Comparison of ENCODE assay signal across 24 cellular contexts in genomic region chr3:111285691-111286090, GRCh38.
A peak's percentile ranks its signal among the peaks of the same experiment; 100 is the strongest.
DNase-seq lines count a peak whose midpoint lies in the region; ATAC-seq and TF ChIP-seq lines count a peak whose summit lies in the region.
"Had no signal": no experiment of that assay in that cellular context is flagged by ENCODE, and none has a peak within 500 bp of the region (broad histone marks: within the 10 kb centered on the region; RNA-seq: fewer than 3 reads in every experiment).

No MANE protein-coding gene starts in this region.

- no peaks in the 10 kb centered on the region for H3K36me3 ChIP-seq in tibial artery
- H3K36me3 ChIP-seq: cardiac muscle cell, spleen had no signal

- peak; percentile 1 for DNase-seq in NCI-H1092 treated with DMSO at 0.1 percent for 48 hours (lab: John Stamatoyannopoulos, UW)
- DNase-seq in NCI-H1092 (lab: John Stamatoyannopoulos, UW) = no peak
- DNase-seq in NCI-H1694 (lab: John Stamatoyannopoulos, UW) = peak; percentile 95
- peak; percentile 56 for DNase-seq in NCI-H748 (lab: John Stamatoyannopoulos, UW; ENCODE audit: unreplicated experiment)
- DNase-seq in myocyte (ENCODE audit: low read depth) = peak; percentile 80
- no peak for DNase-seq in HuH-7.5 (ENCODE audit: low spot score)
- no peak for DNase-seq in tibial artery
- DNase-seq: activated naive CD4-positive, alpha-beta T cell treated with Interleukin-2 at 50 U/mL for 16 hours; activated T-cell treated with anti-CD3 and anti-CD28 coated beads, Interleukin-2, amount 50 U/mL, for 24 hours; CD4-positive, alpha-beta memory T cell; cortex of kidney; DMS79; HCEC 1CT; kidney glomerular epithelial cell; naive B cell; spleen; stimulated activated CD4-positive, alpha-beta T cell treated with anti-CD3 and anti-CD28 coated beads, Interleukin-4, amount 100 ng/mL, for 24 hours; stimulated activated naive CD8-positive, alpha-beta T cell treated with anti-CD3 and anti-CD28 coated beads, Interleukin-15, Interleukin-2, amounts not matched to agents 100 U/mL and 50 U/mL, for 24 hours had no signal

- TF ChIP-seq CTCF in tibial artery (IDR thresholded peaks at IDR 0.05) = no peak

- ATAC-seq in GM21526 (IDR thresholded peaks at IDR 0.05; ENCODE audit: low FRiP score, unreplicated experiment) = no peak
- ATAC-seq: activated CD4-positive, CD25-positive, alpha-beta regulatory T cell treated with anti-CD3 and anti-CD28 coated beads, Interleukin-2, amount 50 U/mL, for 24 hours; GM12878; stimulated activated naive CD8-positive, alpha-beta T cell treated with anti-CD3 and anti-CD28 coated beads, Interleukin-15, Interleukin-2, amounts not matched to agents 100 U/mL and 50 U/mL, for 24 hours had no signal

- no peak overlapping the region for H3K4me3 ChIP-seq in tibial artery
- H3K4me3 ChIP-seq: cardiac muscle cell, GM12878, spleen had no signal

- H3K27me3 ChIP-seq in tibial artery = no peaks in the 10 kb centered on the region
- H3K27me3 ChIP-seq: cardiac muscle cell, spleen had no signal

- intact Hi-C loops in tibial artery (cut with DNase I; ENCODE audit: low total_unique reads) = no loop called here

- H3K9me3 ChIP-seq in tibial artery = no peaks in the 10 kb centered on the region
- H3K9me3 ChIP-seq: spleen had no signal

- H3K27ac ChIP-seq in tibial artery = no peak overlapping the region
- H3K27ac ChIP-seq: 22Rv1, cardiac muscle cell, RWPE1, spleen had no signal

- no peaks in the 10 kb centered on the region for H3K4me1 ChIP-seq in tibial artery
- H3K4me1 ChIP-seq: spleen had no signal

Comparison
In these comparisons a context has a peak if more than half of its experiments do, and no peak if none do; other contexts are left out.
1. DNase-seq: peak in NCI-H1092 treated with DMSO at 0.1 percent for 48 hours (single experiment), NCI-H1694 (single experiment), NCI-H748 (single experiment) and myocyte (single experiment); none in NCI-H1092 (single experiment), HuH-7.5 (single experiment) and tibial artery (0 of 2).